Comparison of ENCODE assay signal across 26 cellular contexts in the genomic region with DNA sequence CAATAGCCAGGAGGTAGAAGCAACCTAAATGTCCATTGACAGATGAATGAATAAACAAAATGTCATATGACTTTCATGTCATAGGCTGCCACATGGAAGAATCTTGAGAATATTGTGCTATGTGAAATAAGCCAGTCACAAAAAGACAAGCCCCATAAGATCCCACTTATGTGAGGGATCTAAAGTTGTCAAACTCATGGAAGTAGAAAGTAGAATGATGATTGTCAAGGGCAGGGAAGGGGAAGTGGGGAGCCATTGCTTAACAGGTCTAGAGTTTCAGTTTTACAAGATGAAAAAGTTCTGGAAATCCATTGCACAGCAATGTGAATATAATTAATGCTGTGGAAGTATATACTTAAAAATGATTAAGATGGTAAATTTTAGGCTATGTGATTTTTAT.
"Had no signal": no experiment of that assay in that cellular context is flagged by ENCODE, and none has a peak within 500 bp of the region (broad histone marks: within the 10 kb centered on the region; RNA-seq: fewer than 3 reads in every experiment).

No MANE protein-coding gene starts in this region.

- FAIRE-seq: K562 had no signal

- H3K36me3 ChIP-seq: Peyer's patch had no signal

- H3K27me3 ChIP-seq: Peyer's patch had no signal

- H3K4me3 ChIP-seq: K562, PC-9, Peyer's patch had no signal

- H2AFZ ChIP-seq: PC-9 had no signal

- H3K9ac ChIP-seq: KMS-11 had no signal

- ATAC-seq: K562, Right ventricle myocardium inferior, SK-N-SH treated with all-trans-retinoic acid at 6 μM for 48 hours, T-cell had no signal

- DNase-seq: Kasumi-1, MM.1S, NCI-H1048, NCI-H1105, NCI-H1417, NCI-H1436 treated with DMSO at 0.1 percent for 48 hours, NCI-H1694 treated with DMSO at 0.1 percent for 48 hours, NCI-H1930, NCI-H2081, NCI-H2107, NCI-H226, NCI-H446, NCI-H510A, NCI-H524 treated with DMSO at 0.1 percent for 48 hours, NCI-H69, NCI-H774, OCI-M1, PC-9, Peyer's patch, SHP77 treated with DMSO at 0.1 percent for 48 hours, SW 1271, T-cell had no signal

- H3K4me2 ChIP-seq: KMS-11, PC-9 had no signal

- H3K4me1 ChIP-seq: Peyer's patch had no signal

- H3K9me3 ChIP-seq: Peyer's patch had no signal

- H3K27ac ChIP-seq: KMS-11, PC-9, Peyer's patch had no signal
